10 cellular contexts compared by ENCODE assay signal in genomic region chr6:142935553-142936517, GRCh38.
DNase-seq lines count a peak whose midpoint lies in the region; ATAC-seq and TF ChIP-seq lines count a peak whose summit lies in the region.
"Had no signal": no experiment of that assay in that cellular context is flagged by ENCODE, and none has a peak within 500 bp of the region (broad histone marks: within the 10 kb centered on the region; RNA-seq: fewer than 3 reads in every experiment).

No MANE protein-coding gene starts in this region.

- H3K27ac ChIP-seq in KOPT-K1 (ENCODE audit: low read depth, low read length, poor library complexity, severe bottlenecking) = peak overlapping the region; percentile 100

- H3K9me3 ChIP-seq in KOPT-K1 (ENCODE audit: insufficient read depth, low read length, poor library complexity, severe bottlenecking) = no peaks in the 10 kb centered on the region

- ATAC-seq in GM18505 (IDR thresholded peaks at IDR 0.05; ENCODE audit: unreplicated experiment) (peak; percentile 72), GM21576 (IDR thresholded peaks at IDR 0.05; ENCODE audit: unreplicated experiment) (peak; percentile 67), SK-N-SH treated with all-trans-retinoic acid at 6 μM for 48 hours (no peak)

- DNase-seq in left kidney (ENCODE audit: low read depth, low spot score) (peak; percentile 47), germinal center (ENCODE audit: low spot score) (no peak), DMS 273 (lab: John Stamatoyannopoulos, UW; ENCODE audit: unreplicated experiment) (no peak), NCI-H226 (no peak)
- DNase-seq: NCI-H748 treated with DMSO at 0.1 percent for 48 hours, nucleus accumbens had no signal

- TF ChIP-seq POLR2A in GM18505 (IDR thresholded peaks at IDR 0.05; ENCODE audit: borderline replicate concordance, extremely low read depth, insufficient read depth, insufficient read length) = no peak

- H3K36me3 ChIP-seq in KOPT-K1 (ENCODE audit: insufficient read depth, low read length) = no peaks in the 10 kb centered on the region

TF ChIP-seq in SK-N-SH treated with all-trans-retinoic acid at 6 μM for 48 hours, 23 proteins besides CTCF, POLR2A, EP300 and RAD21:
- TF ChIP-seq GLIS3 (CRISPR knock-in tag; IDR thresholded peaks at IDR 0.05) (no peak), ZFP3 (CRISPR knock-in tag; IDR thresholded peaks at IDR 0.05) (no peak), ZFP30 (CRISPR knock-in tag; IDR thresholded peaks at IDR 0.05) (no peak)
TF ChIP-seq in SK-N-SH treated with all-trans-retinoic acid at 6 μM for 48 hours: peak in this region for 0.
